Comparison of ENCODE assay signal across 8 cellular contexts in genomic region chr9:41643571-41644221, GRCh38.
DNase-seq lines count a peak whose midpoint lies in the region; ATAC-seq and TF ChIP-seq lines count a peak whose summit lies in the region.
"Not testable (repeated sequence)": the region's sequence is repeated elsewhere in the genome, so short reads cannot be mapped to it uniquely, and the experiment has no call there.

No MANE protein-coding gene starts in this region.

- H3K27me3 ChIP-seq in CD8-positive, alpha-beta memory T cell (ENCODE audit: insufficient read depth, low read length, poor library complexity, severe bottlenecking); OCI-LY3 (ENCODE audit: low read depth, low read length); esophagus (ENCODE audit: control insufficient read depth in 1 of 2, insufficient read depth in 2 of 2, low read length in 2 of 2); muscle layer of colon (ENCODE audit: control insufficient read depth in 1 of 2, insufficient read depth in 2 of 2, low read length in 2 of 2): not testable (repeated sequence)

- peak overlapping the region; percentile 68 for H3K4me2 ChIP-seq in OCI-LY3 (ENCODE audit: low read length)

- H3K9me3 ChIP-seq in CD8-positive, alpha-beta memory T cell (ENCODE audit: low read length); OCI-LY3 (ENCODE audit: insufficient read depth, low read length); esophagus (ENCODE audit: control insufficient read depth in 2 of 2, insufficient read depth in 1 of 2, low read depth in 1 of 2, low read length in 1 of 2); muscle layer of colon (ENCODE audit: low read length): not testable (repeated sequence)

- H4K20me1 ChIP-seq in OCI-LY3 (ENCODE audit: insufficient read depth, low read length) = not testable (repeated sequence)

- not testable (repeated sequence) for H3K36me3 ChIP-seq in CD8-positive, alpha-beta memory T cell (ENCODE audit: insufficient read depth, low read length); OCI-LY3 (replicated peaks; ENCODE audit: low read depth, low read length); esophagus (ENCODE audit: control insufficient read depth in 2 of 2, insufficient read depth in 2 of 2, low read length in 1 of 2); muscle layer of colon (ENCODE audit: insufficient read depth, low read length)

- WGBS in esophagus, 2 donors = 4 to 5% methylated on average over 47 to 50 of the region's 50 CpGs

- H2AFZ ChIP-seq in OCI-LY3 (ENCODE audit: low read depth, low read length) = peak overlapping the region; percentile 65; the same call in 1 of the 2 replicates

- H3K4me1 Mint-ChIP-seq in CD8-positive, alpha-beta memory T cell; activated T-cell treated with anti-CD3 and anti-CD28 coated beads, Interleukin-2, amount 50 U/mL, for 72 hours (ENCODE audit: low read depth): not testable (repeated sequence)

- not testable (repeated sequence) for H3K4me3 ChIP-seq in CD8-positive, alpha-beta memory T cell (ENCODE audit: low read length)
- H3K4me3 ChIP-seq in OCI-LY3 (ENCODE audit: low read length) (peak overlapping the region; percentile 73), esophagus (ENCODE audit: low read depth in 1 of 2, low read length in 2 of 2) (peak overlapping the region; percentile 22 to 37), muscle layer of colon (ENCODE audit: low read depth in 1 of 2, low read length in 2 of 2) (peak overlapping the region; percentile 7 to 47)

- H3K27ac Mint-ChIP-seq in CD8-positive, alpha-beta memory T cell = peak overlapping the region in 1 of 8 donors; percentile 66
- H3K27ac Mint-ChIP-seq in activated T-cell treated with anti-CD3 and anti-CD28 coated beads, Interleukin-2, amount 50 U/mL, for 72 hours = not testable (repeated sequence)

- POLR2A ChIA-PET in CD8-positive, alpha-beta memory T cell (lab: Charles Lee) = not testable (repeated sequence)

- H3K9ac ChIP-seq in OCI-LY3 (ENCODE audit: low read length) = peak overlapping the region; percentile 54; the same call in 1 of the 2 replicates
- H3K9ac ChIP-seq in muscle layer of colon (ENCODE audit: low read length) = not testable (repeated sequence)

- H3K27ac ChIP-seq in CD8-positive, alpha-beta memory T cell (ENCODE audit: low read depth, low read length); OCI-LY3 (ENCODE audit: low read length); muscle layer of colon (ENCODE audit: low read depth, low read length): not testable (repeated sequence)
- peak overlapping the region in 1 of 2 donors; percentile 31 for H3K27ac ChIP-seq in esophagus (ENCODE audit: low read depth in 2 of 2, low read length in 1 of 2)

- not testable (repeated sequence) for H3K4me1 ChIP-seq in CD8-positive, alpha-beta memory T cell (ENCODE audit: insufficient read depth, low read length); OCI-LY3 (ENCODE audit: low read length); esophagus (ENCODE audit: control insufficient read depth in 2 of 2, insufficient read depth in 2 of 2, low read length in 1 of 2); muscle layer of colon (ENCODE audit: insufficient read depth, low read length)

- not testable (repeated sequence) for H3K36me3 Mint-ChIP-seq in CD8-positive, alpha-beta memory T cell; activated T-cell treated with anti-CD3 and anti-CD28 coated beads, Interleukin-2, amount 50 U/mL, for 72 hours (ENCODE audit: insufficient read depth in 2 of 2)

- H3K27me3 Mint-ChIP-seq in CD8-positive, alpha-beta memory T cell; activated T-cell treated with anti-CD3 and anti-CD28 coated beads, Interleukin-2, amount 50 U/mL, for 72 hours (ENCODE audit: low read depth): not testable (repeated sequence)

- peak; percentile 100 for ATAC-seq in GM21515 (IDR thresholded peaks at IDR 0.05; ENCODE audit: unreplicated experiment)
- ATAC-seq in HG03520 (IDR thresholded peaks at IDR 0.05; ENCODE audit: unreplicated experiment) = peak; percentile 51
- ATAC-seq in activated T-cell treated with anti-CD3 and anti-CD28 coated beads, Interleukin-2, amount 50 U/mL, for 72 hours (replicated peaks in 1 of 2) = peak; percentile 88 to 94

- peak overlapping the region in 6 of 7 donors; percentile 20 to 82 (median 68) for H3K4me3 Mint-ChIP-seq in CD8-positive, alpha-beta memory T cell
- peak overlapping the region; percentile 57 to 72 for H3K4me3 Mint-ChIP-seq in activated T-cell treated with anti-CD3 and anti-CD28 coated beads, Interleukin-2, amount 50 U/mL, for 72 hours

- not testable (repeated sequence) for H3K79me2 ChIP-seq in OCI-LY3 (ENCODE audit: low read length)

- CTCF ChIA-PET in CD8-positive, alpha-beta memory T cell (lab: Charles Lee) = not testable (repeated sequence)

- not testable (repeated sequence) for H3K9me3 Mint-ChIP-seq in CD8-positive, alpha-beta memory T cell; activated T-cell treated with anti-CD3 and anti-CD28 coated beads, Interleukin-2, amount 50 U/mL, for 72 hours

- peak in 4 of 5 donors; percentile 32 to 60 (median 56) for DNase-seq in CD8-positive, alpha-beta memory T cell
- DNase-seq in activated T-cell treated with anti-CD3 and anti-CD28 coated beads, Interleukin-2, amount 50 U/mL, for 72 hours = peak; percentile 56 to 59
- DNase-seq in stimulated activated CD8-positive, alpha-beta memory T cell treated with anti-CD3 and anti-CD28 coated beads, Interleukin-12 subunit alpha, Interleukin-12 subunit beta, amount 100 ng/mL, for 4 hours (ENCODE audit: low read depth) = peak; percentile 34

- 0 out of 2 replicates have a peak, but pooled peaks have one; percentile 16 for TF ChIP-seq CTCF in OCI-LY3 (IDR thresholded peaks at IDR 0.05; ENCODE audit: low read depth, low read length)
